ENCODE assay signal across 8 cellular contexts in genomic region chr5:131008329-131008728, GRCh38.
"Had no signal": no experiment of that assay in that cellular context is flagged by ENCODE, and none has a peak within 500 bp of the region (broad histone marks: within the 10 kb centered on the region; RNA-seq: fewer than 3 reads in every experiment).

No MANE protein-coding gene starts in this region.

- DNase-seq: H9, HCEC 1CT, IMR-90, KBM-7 had no signal

- H3K9me3 Mint-ChIP-seq: GM23338, H9 had no signal

- H3K4me1 Mint-ChIP-seq: GM23338, H9 had no signal

- H3K4me3 Mint-ChIP-seq: GM23338, H9 had no signal

- H3K4me3 ChIP-seq: GM23338 had no signal

- H3K27ac Mint-ChIP-seq: GM23338 had no signal

- FAIRE-seq: H1, H54, HTR-8/SVneo had no signal

- H3K4me2 ChIP-seq: GM23338 had no signal

- H2AFZ ChIP-seq: GM23338 had no signal

- ATAC-seq: GM23338 had no signal
